8 cellular contexts compared by ENCODE assay signal in genomic region chr10:1420663-1421362, GRCh38.
DNase-seq lines count a peak whose midpoint lies in the region; ATAC-seq and TF ChIP-seq lines count a peak whose summit lies in the region.

No MANE protein-coding gene starts in this region.

- H3K9me3 Mint-ChIP-seq in neural crest cell: no peaks in the 10 kb centered on the region
- peaks cover 3% of the 10 kb centered on the region for H3K9me3 Mint-ChIP-seq in type B pancreatic cell

- peak overlapping the region; percentile 33 for H3K4me3 ChIP-seq in epithelial cell of proximal tubule (ENCODE audit: low read depth, low read length)

- H3K4me3 Mint-ChIP-seq in neural crest cell (peak overlapping the region; percentile 70), type B pancreatic cell (peak overlapping the region; percentile 84)

- H3K27ac Mint-ChIP-seq in neural crest cell (ENCODE audit: unreplicated experiment) (peak overlapping the region; percentile 63), type B pancreatic cell (peak overlapping the region; percentile 83)

- peak; percentile 82 for TF ChIP-seq CTCF in epithelial cell of proximal tubule (conservative IDR thresholded peaks at IDR 0.05; ENCODE audit: low read depth, low read length)
- peak; percentile 94 for TF ChIP-seq CTCF in neural crest cell (conservative IDR thresholded peaks at IDR 0.05)
- TF ChIP-seq CTCF in type B pancreatic cell (conservative IDR thresholded peaks at IDR 0.05): peak; percentile 94

- DNase-seq in DMS114 treated with DMSO at 0.1 percent for 48 hours (lab: John Stamatoyannopoulos, UW; ENCODE audit: unreplicated experiment) (peak; percentile 68), NCI-H748 (lab: John Stamatoyannopoulos, UW; ENCODE audit: unreplicated experiment) (peak; percentile 94), epithelial cell of proximal tubule (ENCODE audit: low read depth) (peak; percentile 6), neural crest cell (ENCODE audit: low read depth, low spot score) (peak; percentile 82), type B pancreatic cell (ENCODE audit: extremely low spot score, unreplicated experiment) (peak; percentile 85)
- DNase-seq in activated CD8-positive, alpha-beta memory T cell treated with anti-CD3 and anti-CD28 coated beads for 24 hours: peak; percentile 80

- H3K4me1 Mint-ChIP-seq in neural crest cell (peaks cover 20% of the 10 kb centered on the region), type B pancreatic cell (ENCODE audit: unreplicated experiment) (peaks cover 18% of the 10 kb centered on the region)

- H3K36me3 Mint-ChIP-seq in neural crest cell (ENCODE audit: low read depth) (no peaks in the 10 kb centered on the region), type B pancreatic cell (no peaks in the 10 kb centered on the region)

- peak; percentile 92 for ATAC-seq in GM21360 (IDR thresholded peaks at IDR 0.05; ENCODE audit: unreplicated experiment)
- ATAC-seq in HG03571 (IDR thresholded peaks at IDR 0.05; ENCODE audit: unreplicated experiment): peak; percentile 82

- H3K27me3 Mint-ChIP-seq in neural crest cell (ENCODE audit: low read depth) (peaks cover 10% of the 10 kb centered on the region), type B pancreatic cell (peaks cover 28% of the 10 kb centered on the region)

Comparison
In these comparisons a context has a peak if more than half of its experiments do, and no peak if none do; other contexts are left out.
1. Peak in every context shown above with its lines: DNase-seq, ATAC-seq and H3K4me3 ChIP-seq.
2. DNase-seq: peak in every context shown above with its lines; median percentile 94 in NCI-H748; 85 in type B pancreatic cell; 82 in neural crest cell; 80 in activated CD8-positive, alpha-beta memory T cell treated with anti-CD3 and anti-CD28 coated beads for 24 hours; 68 in DMS114 treated with DMSO at 0.1 percent for 48 hours; 6 in epithelial cell of proximal tubule.